ENCODE assay signal across 1 cellular context in the genomic region with DNA sequence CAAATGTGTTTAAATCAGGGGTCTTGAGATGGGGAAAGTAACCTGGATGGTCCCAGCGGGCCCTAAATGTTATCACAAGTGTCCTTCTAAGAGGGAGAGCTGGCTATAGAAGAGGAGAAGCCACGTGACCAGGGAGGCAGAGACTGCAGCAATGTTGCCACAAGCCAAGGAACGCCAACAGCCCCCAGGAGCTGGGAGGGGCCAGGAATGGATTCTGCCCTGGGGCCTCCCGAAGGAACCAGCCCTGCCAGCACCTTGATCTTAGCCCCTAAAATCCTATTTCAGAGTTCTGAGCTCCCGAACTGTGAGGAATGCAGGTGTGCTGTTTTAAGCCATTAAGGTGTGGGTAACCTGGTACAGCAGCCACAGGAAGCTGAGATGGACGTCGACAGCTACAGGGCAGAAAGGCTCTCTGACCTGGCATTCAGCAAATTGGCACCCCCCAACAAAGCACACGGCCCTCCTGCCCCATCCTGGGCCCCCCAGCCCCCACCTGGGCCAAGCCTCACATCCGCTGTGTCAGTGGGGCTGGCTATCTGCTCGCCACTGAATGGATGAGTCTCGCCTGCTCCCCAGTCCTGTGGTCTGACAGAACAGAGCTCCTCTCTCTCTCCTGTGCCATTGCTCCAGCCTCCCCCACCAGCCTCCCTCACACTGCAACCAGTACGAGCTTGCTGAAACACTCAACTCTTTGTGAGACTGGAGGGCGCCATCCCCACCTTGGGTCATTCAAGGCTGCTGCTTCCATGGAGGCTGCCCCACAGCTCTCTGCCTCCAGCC.
TF ChIP-seq lines count a peak whose summit lies in the region.

No MANE protein-coding gene starts in this region.

TF ChIP-seq in SK-N-SH treated with all-trans-retinoic acid at 6 μM for 48 hours, 23 proteins besides CTCF, POLR2A, EP300 and RAD21 (continued from another document):
- TF ChIP-seq, protein P1, sequence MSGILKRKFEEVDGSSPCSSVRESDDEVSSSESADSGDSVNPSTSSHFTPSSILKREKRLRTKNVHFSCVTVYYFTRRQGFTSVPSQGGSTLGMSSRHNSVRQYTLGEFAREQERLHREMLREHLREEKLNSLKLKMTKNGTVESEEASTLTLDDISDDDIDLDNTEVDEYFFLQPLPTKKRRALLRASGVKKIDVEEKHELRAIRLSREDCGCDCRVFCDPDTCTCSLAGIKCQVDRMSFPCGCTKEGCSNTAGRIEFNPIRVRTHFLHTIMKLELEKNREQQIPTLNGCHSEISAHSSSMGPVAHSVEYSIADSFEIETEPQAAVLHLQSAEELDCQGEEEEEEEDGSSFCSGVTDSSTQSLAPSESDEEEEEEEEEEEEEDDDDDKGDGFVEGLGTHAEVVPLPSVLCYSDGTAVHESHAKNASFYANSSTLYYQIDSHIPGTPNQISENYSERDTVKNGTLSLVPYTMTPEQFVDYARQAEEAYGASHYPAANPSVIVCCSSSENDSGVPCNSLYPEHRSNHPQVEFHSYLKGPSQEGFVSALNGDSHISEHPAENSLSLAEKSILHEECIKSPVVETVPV (CRISPR knock-in tag; IDR thresholded peaks at IDR 0.05) = no peak
- TF ChIP-seq ZNF8 (CRISPR knock-in tag; IDR thresholded peaks at IDR 0.05) (no peak), TOX (CRISPR knock-in tag; IDR thresholded peaks at IDR 0.05; ENCODE audit: borderline replicate concordance) (no peak), SNAI2 (CRISPR knock-in tag; IDR thresholded peaks at IDR 0.05) (no peak), ESRRG (CRISPR knock-in tag; IDR thresholded peaks at IDR 0.05) (no peak)
TF ChIP-seq in SK-N-SH treated with all-trans-retinoic acid at 6 μM for 48 hours: peak in this region for 0.
